ENCODE assay signal across 8 cellular contexts in genomic region chr4:5998333-5998936, GRCh38. TPM values are rescaled to one million over a fixed set of nuclear protein-coding genes. Genes with fewer than 3 reads are reported as not detected.
DNase-seq lines count a peak whose midpoint lies in the region; ATAC-seq and TF ChIP-seq lines count a peak whose summit lies in the region.

No MANE protein-coding gene starts in this region.

- POLR2A ChIA-PET in activated CD8-positive, alpha-beta T cell treated with anti-CD3 and anti-CD28 coated beads for 36 hours (lab: Charles Lee): interaction anchor here (0.5 kb wide), 1 partner anchor 12 kb away, joined by 3 read pairs; no protein-coding TSS in a partner anchor

- TF ChIP-seq POLR2A in erythroblast (IDR thresholded peaks at IDR 0.05; ENCODE audit: low read length): no peak

- no peak overlapping the region for H3K4me3 Mint-ChIP-seq in activated CD8-positive, alpha-beta T cell treated with anti-CD3 and anti-CD28 coated beads for 36 hours

- H3K36me3 Mint-ChIP-seq in activated CD8-positive, alpha-beta T cell treated with anti-CD3 and anti-CD28 coated beads for 36 hours (ENCODE audit: low read depth): no peaks in the 10 kb centered on the region

- DNase-seq in AG09319 (ENCODE audit: extremely low read depth, low read depth) (peak; percentile 15), NCI-H345 treated with DMSO at 0.1 percent for 48 hours (lab: John Stamatoyannopoulos, UW; ENCODE audit: unreplicated experiment) (peak; percentile 47), erythroblast (lab: John Stamatoyannopoulos, UW) (peak; percentile 35 to 70), myocyte (ENCODE audit: low read depth) (peak; percentile 76), stromal cell of bone marrow (ENCODE audit: low read depth) (peak; percentile 30)
- DNase-seq in activated CD8-positive, alpha-beta T cell treated with anti-CD3 and anti-CD28 coated beads for 36 hours: peak; percentile 62

- CTCF ChIA-PET in activated CD8-positive, alpha-beta T cell treated with anti-CD3 and anti-CD28 coated beads for 36 hours (lab: Charles Lee): interaction anchor here (0.6 to 2.7 kb wide), 33 partner anchors 9 to 342 kb away, joined by 3 to 14 read pairs (median 4); no protein-coding TSS in a partner anchor

- ATAC-seq in GM18498 (IDR thresholded peaks at IDR 0.05; ENCODE audit: unreplicated experiment) (peak; percentile 86), HG03108 (IDR thresholded peaks at IDR 0.05; ENCODE audit: unreplicated experiment) (peak; percentile 63)
- ATAC-seq in activated CD8-positive, alpha-beta T cell treated with anti-CD3 and anti-CD28 coated beads for 36 hours: peak; percentile 65

- TF ChIP-seq CTCF in AG09319 (IDR thresholded peaks at IDR 0.05; ENCODE audit: low read depth, low read length): peak; percentile 90
- TF ChIP-seq CTCF in activated CD8-positive, alpha-beta T cell treated with anti-CD3 and anti-CD28 coated beads for 36 hours (IDR thresholded peaks at IDR 0.05): peak; percentile 94

- peaks cover 2% of the 10 kb centered on the region for H3K27me3 Mint-ChIP-seq in activated CD8-positive, alpha-beta T cell treated with anti-CD3 and anti-CD28 coated beads for 36 hours

- H3K9me3 Mint-ChIP-seq in activated CD8-positive, alpha-beta T cell treated with anti-CD3 and anti-CD28 coated beads for 36 hours: no peaks in the 10 kb centered on the region

- peaks cover 7% of the 10 kb centered on the region for H3K4me1 Mint-ChIP-seq in activated CD8-positive, alpha-beta T cell treated with anti-CD3 and anti-CD28 coated beads for 36 hours (ENCODE audit: low read depth)

- intact Hi-C loops in activated CD8-positive, alpha-beta T cell treated with anti-CD3 and anti-CD28 coated beads for 36 hours (cut with micrococcal nuclease): loop anchor here (5.0 kb wide), 1 partner anchor 329 kb away; no protein-coding TSS in a partner anchor

- H3K27ac Mint-ChIP-seq in activated CD8-positive, alpha-beta T cell treated with anti-CD3 and anti-CD28 coated beads for 36 hours: no peak overlapping the region

RNA-seq across cellular contexts. Expression of gene C4orf50, which starts 19.8 kb away (rescaled TPM):
- total RNA-seq in activated CD8-positive, alpha-beta T cell treated with anti-CD3 and anti-CD28 coated beads for 36 hours: under 1 TPM; 0.07 TPM
- 0.05 TPM in 2 replicates for total RNA-seq in myocyte
- 0.03 TPM for polyA plus RNA-seq in myocyte (2012)

Comparison
In these comparisons a context has a peak if more than half of its experiments do, and no peak if none do; other contexts are left out.
1. Peak in every context shown above with its lines: DNase-seq and ATAC-seq.
2. DNase-seq: peak in every context shown above with its lines; median percentile 76 in myocyte; 62 in activated CD8-positive, alpha-beta T cell treated with anti-CD3 and anti-CD28 coated beads for 36 hours; 52 in erythroblast; 47 in NCI-H345 treated with DMSO at 0.1 percent for 48 hours; 30 in stromal cell of bone marrow; 15 in AG09319.